ENCODE assay signal across 14 cellular contexts in genomic region chr19:50818859-50819472, GRCh38. TPM values are rescaled to one million over a fixed set of nuclear protein-coding genes. Genes with fewer than 3 reads are reported as not detected.
A peak's percentile ranks its signal among the peaks of the same experiment; 100 is the strongest.
DNase-seq lines count a peak whose midpoint lies in the region; ATAC-seq and TF ChIP-seq lines count a peak whose summit lies in the region.
"Had no signal": no experiment of that assay in that cellular context is flagged by ENCODE, and none has a peak within 500 bp of the region (broad histone marks: within the 10 kb centered on the region; RNA-seq: fewer than 3 reads in every experiment).

No MANE protein-coding gene starts in this region.

- WGBS in mammary epithelial cell (ENCODE audit: low coverage, missing lambda C conversion rate) = 67% methylated on average over 6 of the region's 12 CpGs
- 31 to 74% (median 72%) methylated on average over 1 to 12 of the region's 12 CpGs for WGBS in adrenal gland, 4 donors

- TF ChIP-seq POLR2A in adrenal gland (IDR thresholded peaks at IDR 0.05) = no peak

- H3K4me3 ChIP-seq in mammary epithelial cell (replicated peaks in 1 of 3; ENCODE audit: insufficient read depth in 1 of 3, low read depth in 2 of 3, low read length in 3 of 3) = no peak overlapping the region
- H3K4me3 ChIP-seq in PC-3 (ENCODE audit: low read length) = no peak overlapping the region
- no peak overlapping the region for H3K4me3 ChIP-seq in adrenal gland

- H3K4me3 Mint-ChIP-seq in MCF 10A (ENCODE audit: unreplicated experiment) = peak overlapping the region; percentile 32
- H3K4me3 Mint-ChIP-seq in effector memory CD8-positive, alpha-beta T cell = peak overlapping the region; percentile 20 to 65

- no peak overlapping the region for H3K4me2 ChIP-seq in mammary epithelial cell (ENCODE audit: insufficient read depth, low read depth, low read length)
- no peak overlapping the region for H3K4me2 ChIP-seq in PC-3 (ENCODE audit: low read length)

- no peak for ATAC-seq in effector memory CD8-positive, alpha-beta T cell (replicated peaks)
- ATAC-seq in GM21381 (IDR thresholded peaks at IDR 0.05; ENCODE audit: unreplicated experiment) = no peak
- no peak for ATAC-seq in PC-3

- H3F3A ChIP-seq in PC-3 (ENCODE audit: low read length, unreplicated experiment) = no peaks in the 10 kb centered on the region

- intact Hi-C loops in MCF 10A (cut with micrococcal nuclease) (no loop called here), mammary epithelial cell (cut with micrococcal nuclease) (no loop called here), PC-3 (cut with micrococcal nuclease) (no loop called here), adrenal gland (cut with DNase I) (no loop called here)

- H3K9me2 ChIP-seq in PC-3 (replicated peaks; ENCODE audit: low read length) = no peaks in the 10 kb centered on the region

- peaks cover 31% of the 10 kb centered on the region for H3K27me3 Mint-ChIP-seq in MCF 10A (ENCODE audit: insufficient read depth, unreplicated experiment)
- peaks cover 85 to 95% of the 10 kb centered on the region in 2 donors for H3K27me3 Mint-ChIP-seq in effector memory CD8-positive, alpha-beta T cell

- H3K9me3 Mint-ChIP-seq in MCF 10A (ENCODE audit: unreplicated experiment) = no peaks in the 10 kb centered on the region
- H3K9me3 Mint-ChIP-seq in effector memory CD8-positive, alpha-beta T cell = no peaks in the 10 kb centered on the region

- H3K36me3 ChIP-seq in mammary epithelial cell (ENCODE audit: insufficient read depth, low read length) = no peaks in the 10 kb centered on the region
- no peaks in the 10 kb centered on the region for H3K36me3 ChIP-seq in PC-3 (ENCODE audit: low read depth, low read length)
- H3K36me3 ChIP-seq in adrenal gland (replicated peaks in 1 of 2) = no peaks in the 10 kb centered on the region

- in situ Hi-C loops in mammary epithelial cell (cut with MboI; ENCODE audit: low sequenced_read_pairs in 2 of 2) = no loop called here

- H3K4me1 ChIP-seq in mammary epithelial cell (ENCODE audit: insufficient read depth, low read length) (peaks cover 17% of the 10 kb centered on the region), PC-3 (ENCODE audit: insufficient read depth, low read length) (no peaks in the 10 kb centered on the region), adrenal gland (replicated peaks in 1 of 2) (peaks cover 0 to 11% of the 10 kb centered on the region in 2 donors)

- CTCF ChIA-PET in MCF 10A (lab: Yijun Ruan, JAX) (interaction anchor here (1.0 kb wide), 1 partner anchor 103 kb away, joined by 4 read pairs; no protein-coding TSS in a partner anchor), mammary epithelial cell (lab: Charles Lee; ENCODE audit: low non-redundant PET) (no interaction called here), PC-3 (lab: Charles Lee) (interaction anchor here (0.6 kb wide), 1 partner anchor 202 kb away, joined by 4 read pairs; no protein-coding TSS in a partner anchor)

- dilution Hi-C loops in mammary epithelial cell (cut with HindIII; ENCODE audit: low sequenced_read_pairs) = loop anchor here (5.0 kb wide), 1 partner anchor 118 kb away; no protein-coding TSS in a partner anchor

- BruUV-seq in MCF 10A (replicated peaks; lab: Mats Ljungman, UMichigan) (no TSS peak), mammary epithelial cell (replicated peaks; lab: Mats Ljungman, UMichigan) (no TSS peak), PC-3 (replicated peaks; lab: Mats Ljungman, UMichigan) (no TSS peak)

- H3K36me3 Mint-ChIP-seq in MCF 10A (ENCODE audit: insufficient read depth, unreplicated experiment) = no peaks in the 10 kb centered on the region
- H3K36me3 Mint-ChIP-seq in effector memory CD8-positive, alpha-beta T cell (ENCODE audit: insufficient read depth) = peaks cover 4% of the 10 kb centered on the region

- H3K27me3 ChIP-seq in mammary epithelial cell (ENCODE audit: insufficient read depth, low read length) = no peaks in the 10 kb centered on the region
- peaks cover 68% of the 10 kb centered on the region for H3K27me3 ChIP-seq in PC-3 (ENCODE audit: low read length)
- H3K27me3 ChIP-seq in adrenal gland = peaks cover 31% of the 10 kb centered on the region

- no peaks in the 10 kb centered on the region for H3K9me3 ChIP-seq in mammary epithelial cell (replicated peaks; ENCODE audit: insufficient read depth, low read length)
- no peaks in the 10 kb centered on the region for H3K9me3 ChIP-seq in PC-3 (ENCODE audit: low read length)
- H3K9me3 ChIP-seq in adrenal gland (replicated peaks in 1 of 3) = no peaks in the 10 kb centered on the region

- no peak for DNase-seq in MCF 10A (ENCODE audit: unreplicated experiment)
- no peak for DNase-seq in mammary epithelial cell
- DNase-seq in NCI-H69 (lab: John Stamatoyannopoulos, UW) = peak; percentile 46
- DNase-seq in effector memory CD8-positive, alpha-beta T cell = no peak
- no peak for DNase-seq in PC-3
- no peak for DNase-seq in adrenal gland
- no peak for DNase-seq in iPS-NIHi7 (ENCODE audit: extremely low spot score)
- DNase-seq: hippocampal formation, midbrain had no signal

- no peak overlapping the region for H3K27ac Mint-ChIP-seq in MCF 10A (ENCODE audit: low read depth, unreplicated experiment)
- H3K27ac Mint-ChIP-seq in effector memory CD8-positive, alpha-beta T cell = peak overlapping the region in 1 of 2 donors; percentile 56

- H3K79me2 ChIP-seq in mammary epithelial cell (ENCODE audit: insufficient read depth, low read length) (no peaks in the 10 kb centered on the region), PC-3 (ENCODE audit: low read length) (no peaks in the 10 kb centered on the region)

- POLR2A ChIA-PET in MCF 10A (lab: Yijun Ruan, JAX) = no interaction called here
- POLR2A ChIA-PET in PC-3 (lab: Charles Lee; ENCODE audit: unreplicated experiment) = no interaction called here

- H3K27ac ChIP-seq in mammary epithelial cell (ENCODE audit: insufficient read depth, low read depth, low read length) (no peak overlapping the region), PC-3 (ENCODE audit: low read length) (no peak overlapping the region), adrenal gland (no peak overlapping the region)
- H3K27ac ChIP-seq: C4-2B had no signal

- H2AFZ ChIP-seq in mammary epithelial cell (ENCODE audit: low read depth, low read length) = no peak overlapping the region
- H2AFZ ChIP-seq in PC-3 (ENCODE audit: low read length) = no peak overlapping the region

- H4K20me1 ChIP-seq in mammary epithelial cell (ENCODE audit: insufficient read depth, low read length) = no peaks in the 10 kb centered on the region
- no peaks in the 10 kb centered on the region for H4K20me1 ChIP-seq in PC-3 (ENCODE audit: low read length)

- TF ChIP-seq CTCF in MCF 10A (IDR thresholded peaks at IDR 0.05; ENCODE audit: unreplicated experiment) (no peak), mammary epithelial cell (conservative IDR thresholded peaks at IDR 0.05 in 1 of 2, IDR thresholded peaks at IDR 0.05 in 1 of 2; ENCODE audit: extremely low read depth in 1 of 2, insufficient read depth in 1 of 2, low read depth in 1 of 2, low read length in 2 of 2) (no peak), PC-3 (conservative IDR thresholded peaks at IDR 0.05; ENCODE audit: low read depth, low read length) (no peak), adrenal gland (IDR thresholded peaks at IDR 0.05) (no peak)

- H3K9ac ChIP-seq in mammary epithelial cell (ENCODE audit: insufficient read depth, low read length) = no peak overlapping the region
- no peak overlapping the region for H3K9ac ChIP-seq in PC-3 (ENCODE audit: low read length)

- peaks cover 27% of the 10 kb centered on the region for H3K4me1 Mint-ChIP-seq in MCF 10A (ENCODE audit: insufficient read depth, unreplicated experiment)
- peaks cover 8 to 17% of the 10 kb centered on the region in 2 donors for H3K4me1 Mint-ChIP-seq in effector memory CD8-positive, alpha-beta T cell (ENCODE audit: low read depth in 2 of 2)

RNA-seq across cellular contexts. Expression of gene KLK1, which starts 4.6 kb away (rescaled TPM):
- total RNA-seq in MCF 10A (2022) = 0.84 and 0.88 TPM in 2 replicates
- under 1 TPM in 1 of 2 donors, not detected in 1; 0.54 TPM for total RNA-seq in mammary epithelial cell
- 0.63 TPM for polyA plus RNA-seq in mammary epithelial cell
- 7.7 TPM for polyA minus RNA-seq in mammary epithelial cell
- not detected in 2 replicates for total RNA-seq in PC-3 (2014; rRNA removed)
- 1 to 10 TPM in 6 of 8 donors, not detected in 2; 1.4 to 8.6 (median 2.4) TPM for total RNA-seq in adrenal gland
- polyA plus RNA-seq in adrenal gland = 10 to 100 TPM in 2 of 3 donors, 1 to 10 TPM in 1; 1.1 to 26.5 (median 11.2) TPM
- total RNA-seq: endothelial cell of umbilical vein had no signal

RNA-seq across cellular contexts. Expression of gene KLK15, which starts 14.4 kb away (rescaled TPM):
- total RNA-seq in MCF 10A (2022) = not detected in 2 replicates
- total RNA-seq in mammary epithelial cell = not detected
- polyA plus RNA-seq in mammary epithelial cell = not detected
- not detected for polyA minus RNA-seq in mammary epithelial cell
- 1.3 TPM in 1 of 2 replicates, not detected in the other for total RNA-seq in PC-3 (2014; rRNA removed)
- 1 to 10 TPM in 4 of 8 donors, under 1 TPM in 2, not detected in 2; 0.32 to 5.1 (median 1.3) TPM for total RNA-seq in adrenal gland
- polyA plus RNA-seq in adrenal gland = 1 to 10 TPM in 1 of 3 donors, under 1 TPM in 2; 0.15 to 1.7 (median 0.34) TPM
- total RNA-seq: endothelial cell of umbilical vein, sciatic nerve, ureter had no signal
- polyA plus RNA-seq: endothelial cell of umbilical vein had no signal

RNA-seq across cellular contexts. Expression of gene ACP4, which starts 28.8 kb away (rescaled TPM):
- total RNA-seq in MCF 10A (2022) (not detected in 2 replicates), mammary epithelial cell (not detected), PC-3 (2014; rRNA removed) (not detected in 2 replicates), adrenal gland (not detected)
- polyA plus RNA-seq in mammary epithelial cell (not detected), adrenal gland (not detected)
- not detected for polyA minus RNA-seq in mammary epithelial cell
- total RNA-seq: endothelial cell of umbilical vein, sciatic nerve, ureter had no signal
- polyA plus RNA-seq: endothelial cell of umbilical vein had no signal

RNA-seq across cellular contexts. Expression of gene KLK3, which starts 35.7 kb away (rescaled TPM):
- not detected in 2 replicates for total RNA-seq in MCF 10A (2022)
- total RNA-seq in mammary epithelial cell = not detected
- not detected for polyA plus RNA-seq in mammary epithelial cell
- not detected for polyA minus RNA-seq in mammary epithelial cell
- total RNA-seq in PC-3 (2014; rRNA removed) = not detected in 2 replicates
- 1 to 10 TPM in 2 of 8 donors, under 1 TPM in 2, not detected in 4; 0.31 to 4.8 (median 2.5) TPM for total RNA-seq in adrenal gland
- 10 to 100 TPM in 1 of 3 donors, 1 to 10 TPM in 1, under 1 TPM in 1; 0.35 to 26.0 (median 1.3) TPM for polyA plus RNA-seq in adrenal gland
- total RNA-seq: endothelial cell of umbilical vein, sciatic nerve, ureter had no signal
- polyA plus RNA-seq: endothelial cell of umbilical vein had no signal

RNA-seq across cellular contexts. Expression of gene GPR32, which starts 48.7 kb away (rescaled TPM):
- total RNA-seq in MCF 10A (2022) (not detected in 2 replicates), mammary epithelial cell (not detected), PC-3 (2014; rRNA removed) (not detected in 2 replicates), adrenal gland (not detected)
- polyA plus RNA-seq in mammary epithelial cell (not detected), adrenal gland (not detected)
- polyA minus RNA-seq in mammary epithelial cell = not detected
- total RNA-seq: endothelial cell of umbilical vein, sciatic nerve, ureter had no signal
- polyA plus RNA-seq: endothelial cell of umbilical vein had no signal
